In genomic region chr11:134583397-134583990, GRCh38 we compare ENCODE assay signal across 10 cellular contexts.
DNase-seq lines count a peak whose midpoint lies in the region; ATAC-seq and TF ChIP-seq lines count a peak whose summit lies in the region.
"Had no signal": no experiment of that assay in that cellular context is flagged by ENCODE, and none has a peak within 500 bp of the region (broad histone marks: within the 10 kb centered on the region; RNA-seq: fewer than 3 reads in every experiment).

No MANE protein-coding gene starts in this region.

- POLR2A ChIA-PET in T-cell (lab: Charles Lee), result interaction anchor here in 1 of 2 donors (0.5 to 0.7 kb wide), 2 partner anchors 9 to 21 kb away, joined by 4 to 11 read pairs; no protein-coding TSS in a partner anchor

- no peaks in the 10 kb centered on the region for H3K9me3 Mint-ChIP-seq in T-cell
- H3K9me3 Mint-ChIP-seq in immature natural killer cell, result no peaks in the 10 kb centered on the region

- peak; percentile 51 for DNase-seq in CD1c-positive myeloid dendritic cell (ENCODE audit: extremely low spot score)
- DNase-seq in T-cell, result no peak
- peak; percentile 55 to 64 (median 61) for DNase-seq in immature natural killer cell
- DNase-seq in SHP77 (lab: John Stamatoyannopoulos, UW), result no peak
- no peak for DNase-seq in glomerular visceral epithelial cell (ENCODE audit: extremely low spot score)
- DNase-seq in spleen, result no peak
- DNase-seq: cortex of kidney, NCI-H2081 had no signal

- H3K27me3 Mint-ChIP-seq in T-cell (peaks cover 24 to 38% of the 10 kb centered on the region in 2 donors), immature natural killer cell (ENCODE audit: low read depth in 3 of 3) (peaks cover 3 to 25% (median 17%) of the 10 kb centered on the region in 3 donors)

- H3K4me3 Mint-ChIP-seq in T-cell (no peak overlapping the region), immature natural killer cell (peak overlapping the region; percentile 82 to 90 (median 88))

- TF ChIP-seq POLR2A in spleen (IDR thresholded peaks at IDR 0.05), result no peak

- peak overlapping the region in 1 of 8 donors; percentile 2 for H3K4me3 ChIP-seq in spleen

- ATAC-seq in GM21576 (IDR thresholded peaks at IDR 0.05; ENCODE audit: unreplicated experiment), result peak; percentile 56
- ATAC-seq in T-cell (replicated peaks in 1 of 4), result peak in 3 of 4 experiments; percentile 42 to 65 (median 43)
- ATAC-seq in HG03457 (IDR thresholded peaks at IDR 0.05; ENCODE audit: unreplicated experiment), result no peak

- no peaks in the 10 kb centered on the region for H3K36me3 Mint-ChIP-seq in T-cell
- no peaks in the 10 kb centered on the region for H3K36me3 Mint-ChIP-seq in immature natural killer cell

- peaks cover 0 to 56% (median 35%) of the 10 kb centered on the region in 6 donors for H3K4me1 ChIP-seq in spleen

- H3K4me1 Mint-ChIP-seq in T-cell (peaks cover 12 to 16% (median 15%) of the 10 kb centered on the region in 3 donors), immature natural killer cell (peaks cover 44 to 51% of the 10 kb centered on the region in 2 donors)

- WGBS in spleen, 5 donors, result 21 to 31% (median 26%) methylated on average over 6 of the region's 6 CpGs

- CTCF ChIA-PET in T-cell (lab: Charles Lee), result no interaction called here

- no peak for TF ChIP-seq CTCF in spleen (IDR thresholded peaks at IDR 0.05 in 8 of 11, conservative IDR thresholded peaks at IDR 0.05 in 3 of 11)

- no peak overlapping the region for H3K27ac Mint-ChIP-seq in T-cell
- peak overlapping the region; percentile 90 to 97 (median 96) for H3K27ac Mint-ChIP-seq in immature natural killer cell

- no peaks in the 10 kb centered on the region for H3K9me3 ChIP-seq in spleen

- H3K36me3 ChIP-seq in spleen, result no peaks in the 10 kb centered on the region

- peak overlapping the region in 4 of 8 donors; percentile 29 to 76 (median 35) for H3K27ac ChIP-seq in spleen

- intact Hi-C loops in spleen (cut with DNase I; ENCODE audit: low total_unique reads), result no loop called here

- peaks cover 0 to 34% (median 0%) of the 10 kb centered on the region in 7 donors for H3K27me3 ChIP-seq in spleen (replicated peaks in 1 of 7)

Comparison
In these comparisons a context has a peak if more than half of its experiments do, and no peak if none do; other contexts are left out.
1. DNase-seq: peak in CD1c-positive myeloid dendritic cell (single experiment) and immature natural killer cell (3 of 3); none in T-cell (0 of 34), SHP77 (0 of 2), glomerular visceral epithelial cell (single experiment) and spleen (single experiment).
2. H3K27ac Mint-ChIP-seq: peak in immature natural killer cell (6 of 6); none in T-cell (0 of 2).
3. H3K4me3 Mint-ChIP-seq: peak in immature natural killer cell (5 of 5); none in T-cell (0 of 3).